11 cellular contexts compared by ENCODE assay signal in genomic region chr7:127158659-127159058, GRCh38.
DNase-seq lines count a peak whose midpoint lies in the region; ATAC-seq, FAIRE-seq and TF ChIP-seq lines count a peak whose summit lies in the region.
"Had no signal": no experiment of that assay in that cellular context is flagged by ENCODE, and none has a peak within 500 bp of the region (broad histone marks: within the 10 kb centered on the region; RNA-seq: fewer than 3 reads in every experiment).

No MANE protein-coding gene starts in this region.

- H3K9me3 ChIP-seq in A549 = no peaks in the 10 kb centered on the region
- no peaks in the 10 kb centered on the region for H3K9me3 ChIP-seq in SU-DHL-6 (ENCODE audit: insufficient read depth, low read length)
- no peaks in the 10 kb centered on the region for H3K9me3 ChIP-seq in lower lobe of right lung
- no peaks in the 10 kb centered on the region for H3K9me3 ChIP-seq in tibial artery

- TF ChIP-seq EP300 in A549 (IDR thresholded peaks at IDR 0.05) = no peak

- no peak for FAIRE-seq in A549 (lab: Jason Lieb, UNC)

- H3K4me1 ChIP-seq in A549 (no peaks in the 10 kb centered on the region), lower lobe of right lung (no peaks in the 10 kb centered on the region), tibial artery (no peaks in the 10 kb centered on the region)

- 0% methylated on average over 3 of the region's 3 CpGs for WGBS in A549 (ENCODE audit: missing lambda C conversion rate)

- H3K4me3 ChIP-seq in A549 (no peak overlapping the region), SU-DHL-6 (ENCODE audit: insufficient read depth, low read length, poor library complexity, severe bottlenecking) (no peak overlapping the region), lower lobe of right lung (no peak overlapping the region), tibial artery (no peak overlapping the region)
- H3K4me3 ChIP-seq: hepatocyte had no signal

- H3K9ac ChIP-seq in SU-DHL-6 (ENCODE audit: low read length) = no peak overlapping the region

- H3K4me2 ChIP-seq in A549 (no peak overlapping the region), SU-DHL-6 (ENCODE audit: low read depth, low read length, poor library complexity, severe bottlenecking) (no peak overlapping the region)
- H3K4me2 ChIP-seq: hepatocyte had no signal

- peak; percentile 38 for TF ChIP-seq CTCF in A549 (IDR thresholded peaks at IDR 0.05)
- peak; percentile 49 for TF ChIP-seq CTCF in SU-DHL-6 (IDR thresholded peaks at IDR 0.05; ENCODE audit: insufficient read depth, low read length, poor library complexity, severe bottlenecking)
- no peak for TF ChIP-seq CTCF in lower lobe of right lung (IDR thresholded peaks at IDR 0.05)
- no peak for TF ChIP-seq CTCF in tibial artery (IDR thresholded peaks at IDR 0.05)

- no peak for TF ChIP-seq POLR2A in A549 (IDR thresholded peaks at IDR 0.05; ENCODE audit: low read length)

- no peaks in the 10 kb centered on the region for H3F3A ChIP-seq in SU-DHL-6 (ENCODE audit: insufficient read depth)

- DNase-seq in A549 (ENCODE audit: low read depth in 1 of 2, low spot score in 1 of 2) (peak in 1 of 2 experiments; percentile 9), cerebellar cortex (ENCODE audit: low spot score) (no peak), DMS153 treated with DMSO at 0.1 percent for 48 hours (lab: John Stamatoyannopoulos, UW; ENCODE audit: unreplicated experiment) (no peak), lower lobe of right lung (no peak), tibial artery (no peak)
- DNase-seq: NCI-H2081; stimulated activated CD8-positive, alpha-beta memory T cell treated with anti-CD3 and anti-CD28 coated beads, Interleukin-4, amount 100 ng/mL, for 48 hours had no signal

- ATAC-seq in A549 (peak; percentile 39 to 60; a peak in 4 of 6 replicates), GM18502 (IDR thresholded peaks at IDR 0.05; ENCODE audit: poor library complexity, unreplicated experiment) (peak; percentile 77), HG03139 (IDR thresholded peaks at IDR 0.05; ENCODE audit: unreplicated experiment) (peak; percentile 54), lower lobe of right lung (no peak)

- no peaks in the 10 kb centered on the region for H3K27me3 ChIP-seq in SU-DHL-6 (ENCODE audit: low read length)
- no peaks in the 10 kb centered on the region for H3K27me3 ChIP-seq in lower lobe of right lung (ENCODE audit: low read depth)
- H3K27me3 ChIP-seq in tibial artery = no peaks in the 10 kb centered on the region
- H3K27me3 ChIP-seq: hepatocyte had no signal

- TF ChIP-seq RAD21 in A549 (conservative IDR thresholded peaks at IDR 0.05 in 1 of 2, IDR thresholded peaks at IDR 0.05 in 1 of 2) = 0 out of 5 replicates have a peak, but pooled peaks of 1 of the 2 experiments have one; percentile 14

- POLR2A ChIA-PET in A549 (lab: Yijun Ruan, JAX) = no interaction called here

- CTCF ChIA-PET in A549 (lab: Yijun Ruan, JAX) = interaction anchor here (0.6 to 1.2 kb wide), 2 partner anchors 97 to 207 kb away, joined by 3 to 5 read pairs; no protein-coding TSS in a partner anchor

- H3K9me2 ChIP-seq in SU-DHL-6 (replicated peaks; ENCODE audit: insufficient read depth, low read length) = no peaks in the 10 kb centered on the region

- no peaks in the 10 kb centered on the region for H3K79me2 ChIP-seq in SU-DHL-6 (ENCODE audit: insufficient read depth, low read length)
- H3K79me2 ChIP-seq: hepatocyte had no signal

- H4K20me1 ChIP-seq in SU-DHL-6 (ENCODE audit: low read depth, low read length) = no peaks in the 10 kb centered on the region

- H3K36me3 ChIP-seq in SU-DHL-6 (ENCODE audit: low read length) (no peaks in the 10 kb centered on the region), lower lobe of right lung (no peaks in the 10 kb centered on the region), tibial artery (no peaks in the 10 kb centered on the region)

- H3K27ac ChIP-seq in A549 (no peak overlapping the region), SU-DHL-6 (ENCODE audit: low read depth, low read length) (no peak overlapping the region), lower lobe of right lung (no peak overlapping the region), tibial artery (no peak overlapping the region)
- H3K27ac ChIP-seq: hepatocyte had no signal

- H2AFZ ChIP-seq in SU-DHL-6 (ENCODE audit: low read depth, low read length, severe bottlenecking) = no peak overlapping the region
- H2AFZ ChIP-seq: hepatocyte had no signal

- intact Hi-C loops in lower lobe of right lung (cut with DNase I) (no loop called here), tibial artery (cut with DNase I; ENCODE audit: low total_unique reads) (no loop called here)

TF ChIP-seq in A549, 52 proteins besides CTCF, POLR2A, EP300 and RAD21:
- TF ChIP-seq MAFK (IDR thresholded peaks at IDR 0.05; ENCODE audit: partially characterized antibody) = no peak
- TF ChIP-seq ATOH8 (CRISPR knock-in tag; IDR thresholded peaks at IDR 0.05; ENCODE audit: low read depth) = no peak
- TF ChIP-seq CBX2 (IDR thresholded peaks at IDR 0.05; ENCODE audit: borderline replicate concordance, low read depth) = no peak
- TF ChIP-seq TP53 (CRISPR knock-in tag; IDR thresholded peaks at IDR 0.05) = no peak

Comparison
In these comparisons a context has a peak if more than half of its experiments do, and no peak if none do; other contexts are left out.
1. ATAC-seq: peak in A549 (2 of 2), GM18502 (single experiment) and HG03139 (single experiment); none in lower lobe of right lung (0 of 2).
2. CTCF ChIP-seq: peak in A549 (single experiment) and SU-DHL-6 (single experiment); none in lower lobe of right lung (single experiment) and tibial artery (0 of 2).